23 cellular contexts compared by ENCODE assay signal in the genomic region with DNA sequence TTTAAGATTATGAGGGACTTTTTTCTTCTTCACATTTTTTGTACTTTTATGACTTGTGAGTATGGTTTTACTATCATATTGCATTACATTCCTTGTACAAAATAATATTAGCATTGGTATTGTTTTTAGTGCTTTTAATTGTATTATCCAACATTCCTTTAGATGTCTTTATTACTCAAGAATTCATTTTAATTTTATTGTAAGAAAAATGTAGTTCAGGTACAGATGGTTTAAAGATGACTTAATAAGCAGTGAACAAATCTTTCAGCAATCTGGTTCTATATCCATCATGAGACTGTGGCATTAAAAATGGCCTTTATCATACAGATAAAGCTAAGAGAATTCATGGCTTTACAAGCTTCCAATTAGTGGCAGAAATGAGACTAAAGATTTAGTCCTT.
"Had no signal": no experiment of that assay in that cellular context is flagged by ENCODE, and none has a peak within 500 bp of the region (broad histone marks: within the 10 kb centered on the region; RNA-seq: fewer than 3 reads in every experiment).

No MANE protein-coding gene starts in this region.

- H3K9me3 ChIP-seq: colonic mucosa, esophagus muscularis mucosa, esophagus squamous epithelium, gastrocnemius medialis, gastroesophageal sphincter, heart left ventricle had no signal

- H3K27me3 ChIP-seq: colonic mucosa, dorsolateral prefrontal cortex, esophagus muscularis mucosa, esophagus squamous epithelium, gastrocnemius medialis, gastroesophageal sphincter, heart left ventricle, heart right ventricle had no signal

- DNase-seq: colonic mucosa; cortex of kidney; dermis blood vessel endothelial cell; dorsolateral prefrontal cortex; effector CD4-positive, alpha-beta T cell; effector CD8-positive, alpha-beta T cell; effector memory CD4-positive, alpha-beta T cell; effector memory CD8-positive, alpha-beta T cell; endodermal cell; erythroblast; esophagus squamous epithelium; foreskin fibroblast; foreskin keratinocyte; foreskin melanocyte; gastrocnemius medialis; glutamatergic neuron; heart right ventricle had no signal

- ATAC-seq: effector memory CD8-positive, alpha-beta T cell; esophagus mucosa; foreskin keratinocyte; gastrocnemius medialis; gastroesophageal sphincter; heart left ventricle; heart right ventricle had no signal

- H3K4me3 ChIP-seq: colonic mucosa, coronary artery, dorsolateral prefrontal cortex, esophagus muscularis mucosa, esophagus squamous epithelium, gastrocnemius medialis, gastroesophageal sphincter, heart left ventricle, heart right ventricle had no signal

- H3K36me3 ChIP-seq: colonic mucosa, esophagus muscularis mucosa, esophagus squamous epithelium, gastrocnemius medialis, gastroesophageal sphincter, heart left ventricle, heart right ventricle had no signal

- H3K4me1 ChIP-seq: colonic mucosa, esophagus muscularis mucosa, esophagus squamous epithelium, foreskin keratinocyte, gastrocnemius medialis, gastroesophageal sphincter, heart left ventricle, heart right ventricle had no signal

- H3K27ac ChIP-seq: colonic mucosa, coronary artery, dorsolateral prefrontal cortex, epithelial cell of prostate, esophagus muscularis mucosa, esophagus squamous epithelium, foreskin keratinocyte, gastrocnemius medialis, gastroesophageal sphincter, heart left ventricle, heart right ventricle had no signal
